Comparison of ENCODE assay signal across 1 cellular context in genomic region chr1:72366473-72366872, GRCh38.
TF ChIP-seq lines count a peak whose summit lies in the region.

No MANE protein-coding gene starts in this region.

TF ChIP-seq in HepG2, 621 proteins besides CTCF, POLR2A, EP300 and RAD21 (continued from another document and continues in another):
- TF ChIP-seq ZNF318 (CRISPR knock-in tag; IDR thresholded peaks at IDR 0.05) (no peak), ELK4 (CRISPR knock-in tag; IDR thresholded peaks at IDR 0.05; ENCODE audit: borderline replicate concordance) (no peak), GPBP1L1 (CRISPR knock-in tag; IDR thresholded peaks at IDR 0.05) (no peak), ZNF749 (CRISPR knock-in tag; IDR thresholded peaks at IDR 0.05; ENCODE audit: borderline replicate concordance) (no peak), SOX13 (IDR thresholded peaks at IDR 0.05) (no peak), SOX13 (CRISPR knock-in tag; conservative IDR thresholded peaks at IDR 0.05 in 1 of 2, IDR thresholded peaks at IDR 0.05 in 1 of 2) (peak in 1 of 2 experiments; percentile 25; a peak in 1 of 4 replicates), FOXM1 (CRISPR knock-in tag; IDR thresholded peaks at IDR 0.05) (no peak), ZNF180 (CRISPR knock-in tag; IDR thresholded peaks at IDR 0.05; ENCODE audit: borderline replicate concordance, low read depth) (no peak), ZNF12 (CRISPR knock-in tag; IDR thresholded peaks at IDR 0.05) (peak; percentile 82; the same call in 1 of the 2 replicates), SRY (CRISPR knock-in tag; IDR thresholded peaks at IDR 0.05) (no peak), BATF2 (CRISPR knock-in tag; IDR thresholded peaks at IDR 0.05) (no peak), ETV5 (CRISPR knock-in tag; IDR thresholded peaks at IDR 0.05; ENCODE audit: borderline replicate concordance) (peak; percentile 83; the same call in 1 of the 2 replicates), MED13 (CRISPR knock-in tag; IDR thresholded peaks at IDR 0.05) (no peak), ZMYM4 (CRISPR knock-in tag; IDR thresholded peaks at IDR 0.05) (peak; percentile 48; the same call in 1 of the 2 replicates), ZNF646 (CRISPR knock-in tag; IDR thresholded peaks at IDR 0.05) (no peak), CREM (IDR thresholded peaks at IDR 0.05) (peak; percentile 38; the same call in 1 of the 2 replicates), CREM (CRISPR knock-in tag; IDR thresholded peaks at IDR 0.05) (no peak), ZNF20 (CRISPR knock-in tag; IDR thresholded peaks at IDR 0.05) (no peak), ZNF138 (CRISPR knock-in tag; IDR thresholded peaks at IDR 0.05; ENCODE audit: low read depth) (no peak), ZSCAN31 (CRISPR knock-in tag; IDR thresholded peaks at IDR 0.05; ENCODE audit: low read depth) (no peak), PHB2 (IDR thresholded peaks at IDR 0.05; ENCODE audit: partially characterized antibody) (no peak), ZNF788 (CRISPR knock-in tag; IDR thresholded peaks at IDR 0.05; ENCODE audit: borderline replicate concordance) (no peak), SNAPC4 (CRISPR knock-in tag; IDR thresholded peaks at IDR 0.05) (no peak), ZNF792 (CRISPR knock-in tag; IDR thresholded peaks at IDR 0.05) (peak; percentile 98), RXRA (CRISPR knock-in tag; IDR thresholded peaks at IDR 0.05) (no peak), ZNF644 (CRISPR knock-in tag; IDR thresholded peaks at IDR 0.05; ENCODE audit: low read depth) (peak; percentile 76), KAT8 (CRISPR knock-in tag; IDR thresholded peaks at IDR 0.05) (peak; percentile 26; the same call in 1 of the 2 replicates), ZBTB38 (CRISPR knock-in tag; IDR thresholded peaks at IDR 0.05) (no peak), CBFB (CRISPR knock-in tag; IDR thresholded peaks at IDR 0.05) (0 out of 2 replicates have a peak, but pooled peaks have one; percentile 40), ZNF354B (CRISPR knock-in tag; IDR thresholded peaks at IDR 0.05) (no peak), SOX6 (IDR thresholded peaks at IDR 0.05) (no peak), SOX6 (CRISPR knock-in tag; IDR thresholded peaks at IDR 0.05) (peak; percentile 29; the same call in 1 of the 2 replicates), TEF (CRISPR knock-in tag; IDR thresholded peaks at IDR 0.05) (peak; percentile 68; the same call in 1 of the 2 replicates), RFXAP (CRISPR knock-in tag; IDR thresholded peaks at IDR 0.05; ENCODE audit: borderline replicate concordance) (no peak), ZNF225 (CRISPR knock-in tag; IDR thresholded peaks at IDR 0.05) (no peak), ZBTB1 (CRISPR knock-in tag; IDR thresholded peaks at IDR 0.05; ENCODE audit: borderline replicate concordance) (no peak)
